Comparison of ENCODE assay signal across 8 cellular contexts in the genomic region with DNA sequence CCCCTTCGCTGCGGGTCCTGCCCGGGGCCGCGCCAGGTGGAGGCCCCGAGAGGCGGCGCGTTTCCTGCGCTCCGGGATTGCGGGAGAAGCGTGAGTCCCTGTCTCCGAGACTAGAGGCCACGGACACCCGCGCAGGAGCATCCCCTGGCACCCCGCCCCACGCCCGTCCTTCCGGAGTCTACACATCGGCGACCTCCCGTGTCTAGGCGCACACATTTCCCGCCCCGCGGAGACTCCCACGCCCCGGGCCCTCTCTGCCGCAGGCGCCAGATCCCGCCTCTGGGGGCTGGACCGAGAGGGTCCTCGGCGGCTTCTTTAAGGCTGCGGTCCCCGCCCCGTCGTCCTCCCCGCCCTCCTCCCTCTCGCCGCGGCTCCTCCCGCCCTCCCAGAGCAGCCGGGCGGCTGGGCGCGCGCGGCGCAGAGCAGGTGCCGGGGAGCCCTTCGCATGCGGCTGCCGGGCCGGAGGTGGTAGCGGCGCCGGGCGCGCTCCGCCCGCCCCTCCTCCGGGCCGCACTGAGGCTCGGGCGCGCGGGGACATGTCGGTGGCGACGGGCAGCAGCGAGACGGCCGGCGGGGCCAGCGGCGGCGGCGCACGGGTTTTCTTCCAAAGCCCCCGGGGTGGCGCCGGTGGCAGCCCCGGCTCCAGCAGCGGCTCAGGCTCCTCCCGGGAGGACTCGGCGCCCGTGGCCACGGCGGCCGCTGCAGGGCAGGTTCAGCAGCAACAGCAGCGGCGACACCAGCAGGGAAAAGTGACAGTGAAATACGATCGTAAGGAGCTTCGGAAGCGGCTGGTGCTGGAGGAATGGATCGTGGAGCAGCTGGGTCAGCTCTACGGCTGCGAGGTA. TPM values are rescaled to one million over a fixed set of nuclear protein-coding genes. Genes with fewer than 3 reads are reported as not detected.
DNase-seq lines count a peak whose midpoint lies in the region; ATAC-seq and TF ChIP-seq lines count a peak whose summit lies in the region.

A gene with protein sequence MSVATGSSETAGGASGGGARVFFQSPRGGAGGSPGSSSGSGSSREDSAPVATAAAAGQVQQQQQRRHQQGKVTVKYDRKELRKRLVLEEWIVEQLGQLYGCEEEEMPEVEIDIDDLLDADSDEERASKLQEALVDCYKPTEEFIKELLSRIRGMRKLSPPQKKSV (plus strand): TSS at position 388 of the 845 bp plus-strand sequence. CDS start 149 bp downstream, at position 537.

- DNase-seq in EL, result peak; percentile 21
- DNase-seq in NCI-H146 (lab: John Stamatoyannopoulos, UW), result peak; percentile 92
- DNase-seq in activated naive CD4-positive, alpha-beta T cell treated with anti-CD3 and anti-CD28 coated beads, Interleukin-2, amount 50 U/mL, for 16 hours, result peak; percentile 14
- DNase-seq in left cardiac atrium, result peak; percentile 47
- peak; percentile 43 to 75 for DNase-seq in psoas muscle
- no peak for DNase-seq in NCI-H1436 treated with DMSO at 0.1 percent for 48 hours (lab: John Stamatoyannopoulos, UW)

- WGBS in psoas muscle, 3 donors, result 1% methylated on average over 60 to 103 of the region's 103 CpGs

- H3K4me1 ChIP-seq in psoas muscle, result peaks cover 11% of the 10 kb centered on the region

- peaks cover 0 to 5% (median 0%) of the 10 kb centered on the region in 3 donors for H3K27me3 ChIP-seq in psoas muscle (ENCODE audit: insufficient read depth in 3 of 3, low read length in 2 of 3)

- H3K36me3 ChIP-seq in psoas muscle (ENCODE audit: insufficient read depth in 1 of 2, low read depth in 1 of 2), result no peaks in the 10 kb centered on the region

- no peaks in the 10 kb centered on the region for H3K9me3 ChIP-seq in psoas muscle

- TF ChIP-seq CTCF in psoas muscle (IDR thresholded peaks at IDR 0.05), result no peak

- ATAC-seq in left cardiac atrium (peak; percentile 85 to 90), psoas muscle (peak; percentile 79 to 84 (median 80)), GM18502 (IDR thresholded peaks at IDR 0.05; ENCODE audit: poor library complexity, unreplicated experiment) (no peak), GM19397 (IDR thresholded peaks at IDR 0.05; ENCODE audit: unreplicated experiment) (no peak)

- intact Hi-C loops in left cardiac atrium (cut with DNase I) (loop anchor here in 1 of 2 donors (2.0 to 5.0 kb wide), 3 partner anchors 34 to 179 kb away; no protein-coding TSS in a partner anchor), psoas muscle (cut with DNase I) (loop anchor here (5.0 kb wide), 3 partner anchors 59 to 194 kb away; no protein-coding TSS in a partner anchor)

- peak within 1 kb of the TSS; percentile 88 for H3K27ac ChIP-seq in psoas muscle

- H3K4me3 ChIP-seq in psoas muscle, result peak within 1 kb of the TSS; percentile 81

RNA-seq across cellular contexts. Expression of the gene that starts here (rescaled TPM):
- 100 to 1,000 TPM in 1 of 2 donors, 10 to 100 TPM in 1; 94.9 to 114 TPM for total RNA-seq in left cardiac atrium
- 10 to 100 TPM; 13.3 to 62.8 (median 22.4) TPM for total RNA-seq in psoas muscle
- polyA plus RNA-seq in psoas muscle, result 10 to 100 TPM in 2 of 3 donors, 1 to 10 TPM in 1; 5.9 to 41.2 (median 30.1) TPM

Comparison
In these comparisons a context has a peak if more than half of its experiments do, and no peak if none do; other contexts are left out.
1. ATAC-seq: peak in left cardiac atrium (2 of 2) and psoas muscle (4 of 4); none in GM18502 (single experiment) and GM19397 (single experiment).